ENCODE assay signal across 1 cellular context in genomic region chr11:113163291-113164030, GRCh38.
TF ChIP-seq lines count a peak whose summit lies in the region.

No MANE protein-coding gene starts in this region.

TF ChIP-seq in liver, 16 proteins besides CTCF, POLR2A, EP300 and RAD21:
- no peak for TF ChIP-seq REST (IDR thresholded peaks at IDR 0.05)
- peak; percentile 80 for TF ChIP-seq NR2F2 (IDR thresholded peaks at IDR 0.05)
